Comparison of ENCODE assay signal across 8 cellular contexts in the genomic region with DNA sequence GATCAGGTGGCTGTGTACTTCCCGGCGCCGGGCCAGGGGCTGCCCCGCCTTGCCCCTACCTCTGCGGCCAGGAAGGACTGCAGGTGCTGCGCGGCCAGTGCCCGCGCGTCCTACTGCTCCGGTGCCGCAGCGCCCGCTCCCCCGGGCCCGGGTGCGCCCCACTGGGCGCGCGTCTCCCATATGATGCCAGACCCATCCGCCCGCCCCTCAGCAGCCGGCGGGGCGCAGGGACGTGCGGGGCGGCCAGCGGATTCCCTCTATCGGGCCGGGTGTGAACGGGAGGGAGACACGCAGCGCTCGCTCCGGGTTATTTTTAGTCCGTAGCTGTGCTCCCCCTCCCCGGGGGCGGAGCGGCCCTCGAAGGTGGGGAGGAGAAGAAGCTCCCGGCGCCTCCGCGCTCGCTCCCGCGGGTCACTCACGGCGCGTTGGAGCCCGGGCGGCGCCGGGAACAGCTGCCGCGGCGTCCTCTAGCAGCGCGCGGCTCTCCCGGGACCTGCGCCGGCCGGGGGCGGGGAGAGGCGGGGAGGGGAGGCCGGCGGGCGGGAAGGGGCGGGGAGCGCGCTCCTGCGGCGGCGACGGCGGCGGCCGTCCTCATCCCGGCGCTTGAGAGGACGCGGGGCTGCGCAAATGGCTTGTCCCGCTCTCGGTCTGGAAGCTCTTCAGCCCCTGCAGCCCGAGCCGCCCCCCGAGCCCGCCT.
A peak's percentile ranks its signal among the peaks of the same experiment; 100 is the strongest.
DNase-seq lines count a peak whose midpoint lies in the region; ATAC-seq and TF ChIP-seq lines count a peak whose summit lies in the region.

No MANE protein-coding gene starts in this region.

- no peaks in the 10 kb centered on the region for H3K4me1 Mint-ChIP-seq in activated naive CD4-positive, alpha-beta T cell treated with anti-CD3 and anti-CD28 coated beads, Interleukin-2, amount 10 ng/mL, durations not matched to agents 7 days and 5 days

- H3K4me2 ChIP-seq in osteoblast (ENCODE audit: insufficient read depth, low read length): peak overlapping the region; percentile 75

- H3K9me3 Mint-ChIP-seq in activated naive CD4-positive, alpha-beta T cell treated with anti-CD3 and anti-CD28 coated beads, Interleukin-2, amount 10 ng/mL, durations not matched to agents 7 days and 5 days: no peaks in the 10 kb centered on the region

- H2AFZ ChIP-seq in osteoblast (ENCODE audit: low read length): peak overlapping the region; percentile 86

- H3K4me3 ChIP-seq in NB4 (ENCODE audit: low read depth, low read length): no peak overlapping the region
- H3K4me3 ChIP-seq in osteoblast (ENCODE audit: insufficient read depth, low read length): peak overlapping the region; percentile 75

- intact Hi-C loops in head of caudate nucleus (cut with DNase I): loop anchor here (10.0 kb wide), 2 partner anchors 64 to 144 kb away; no protein-coding TSS in a partner anchor

- TF ChIP-seq CTCF in NB4 (IDR thresholded peaks at IDR 0.05; ENCODE audit: low read depth, low read length): no peak
- TF ChIP-seq CTCF in VCaP (conservative IDR thresholded peaks at IDR 0.05): no peak
- TF ChIP-seq CTCF in osteoblast (IDR thresholded peaks at IDR 0.05; ENCODE audit: extremely low read depth, low read depth, low read length): no peak

- CTCF ChIA-PET in activated naive CD4-positive, alpha-beta T cell treated with anti-CD3 and anti-CD28 coated beads, Interleukin-2, amount 10 ng/mL, durations not matched to agents 7 days and 5 days (lab: Charles Lee): no interaction called here

- peaks cover 54% of the 10 kb centered on the region for H3K27me3 Mint-ChIP-seq in activated naive CD4-positive, alpha-beta T cell treated with anti-CD3 and anti-CD28 coated beads, Interleukin-2, amount 10 ng/mL, durations not matched to agents 7 days and 5 days

- no peak for TF ChIP-seq POLR2A in NB4 (IDR thresholded peaks at IDR 0.05; ENCODE audit: extremely low read depth, insufficient read length)

- H3K27ac ChIP-seq in VCaP (peak overlapping the region; percentile 98), osteoblast (ENCODE audit: low read depth, low read length) (no peak overlapping the region)

- peaks cover 18% of the 10 kb centered on the region for H3K27me3 ChIP-seq in osteoblast (ENCODE audit: insufficient read depth, low read length)

- H3K4me3 Mint-ChIP-seq in activated naive CD4-positive, alpha-beta T cell treated with anti-CD3 and anti-CD28 coated beads, Interleukin-2, amount 10 ng/mL, durations not matched to agents 7 days and 5 days: no peak overlapping the region

- no peaks in the 10 kb centered on the region for H3K36me3 Mint-ChIP-seq in activated naive CD4-positive, alpha-beta T cell treated with anti-CD3 and anti-CD28 coated beads, Interleukin-2, amount 10 ng/mL, durations not matched to agents 7 days and 5 days

- H3K4me1 ChIP-seq in osteoblast (ENCODE audit: insufficient read depth, low read length): peaks cover 3% of the 10 kb centered on the region

- ATAC-seq in GM21786 (IDR thresholded peaks at IDR 0.05; ENCODE audit: unreplicated experiment) (no peak), GM19395 (IDR thresholded peaks at IDR 0.05; ENCODE audit: unreplicated experiment) (no peak)

- DNase-seq in EL (peak; percentile 80), NB4 (ENCODE audit: low read depth) (peak; percentile 29), head of caudate nucleus (peak; percentile 26 to 93 (median 83)), osteoblast (ENCODE audit: insufficient read length, low spot score, missing footprints) (peak; percentile 84)
- no peak for DNase-seq in activated naive CD4-positive, alpha-beta T cell treated with anti-CD3 and anti-CD28 coated beads, Interleukin-2, amount 10 ng/mL, durations not matched to agents 7 days and 5 days

- H3K79me2 ChIP-seq in osteoblast (ENCODE audit: insufficient read depth, low read length): no peaks in the 10 kb centered on the region

- no peaks in the 10 kb centered on the region for H4K20me1 ChIP-seq in osteoblast (ENCODE audit: insufficient read depth, low read length)

- no peaks in the 10 kb centered on the region for H3K36me3 ChIP-seq in osteoblast (ENCODE audit: insufficient read depth, low read length)

- no peak overlapping the region for H3K27ac Mint-ChIP-seq in activated naive CD4-positive, alpha-beta T cell treated with anti-CD3 and anti-CD28 coated beads, Interleukin-2, amount 10 ng/mL, durations not matched to agents 7 days and 5 days

- no peaks in the 10 kb centered on the region for H3K9me3 ChIP-seq in osteoblast (ENCODE audit: low read depth, low read length)
